ENCODE assay signal across 14 cellular contexts in genomic region chr7:142787034-142787768, GRCh38. TPM values are rescaled to one million over a fixed set of nuclear protein-coding genes. Genes with fewer than 3 reads are reported as not detected.
DNase-seq lines count a peak whose midpoint lies in the region; ATAC-seq lines count a peak whose summit lies in the region.
"Had no signal": no experiment of that assay in that cellular context is flagged by ENCODE, and none has a peak within 500 bp of the region (broad histone marks: within the 10 kb centered on the region; RNA-seq: fewer than 3 reads in every experiment).

No MANE protein-coding gene starts in this region.

- POLR2A ChIA-PET in CD4-positive, alpha-beta memory T cell (lab: Charles Lee; ENCODE audit: partially characterized antibody) = interaction anchor here (1.0 to 30.6 kb wide), 24 partner anchors 21 to 501 kb away, joined by 3 to 6843 read pairs (median 9); partner anchors contain the start of genes CASP2 and EPHB6
- POLR2A ChIA-PET in naive thymus-derived CD8-positive, alpha-beta T cell (lab: Charles Lee) = interaction anchor here (0.6 to 22.1 kb wide), 21 partner anchors 11 to 474 kb away, joined by 3 to 3070 read pairs (median 7); no protein-coding TSS in a partner anchor

- H3K79me2 ChIP-seq in GM23248 (ENCODE audit: insufficient read depth) = no peaks in the 10 kb centered on the region

- peak overlapping the region; percentile 95 to 100 (median 96) for H3K27ac Mint-ChIP-seq in CD4-positive, alpha-beta memory T cell
- peak overlapping the region; percentile 99 for H3K27ac Mint-ChIP-seq in activated T-cell treated with anti-CD3 and anti-CD28 coated beads, Interleukin-2, amount 50 U/mL, for 72 hours
- H3K27ac Mint-ChIP-seq in naive thymus-derived CD8-positive, alpha-beta T cell = peak overlapping the region; percentile 96 to 100 (median 100)

- WGBS in GM23248 (ENCODE audit: low coverage in 1 of 2, low lambda C conversion rate in 2 of 2, missing lambda C conversion rate in 2 of 2), 2 experiments = 49 to 52% methylated on average over 11 of the region's 11 CpGs

- no peaks in the 10 kb centered on the region for H3K27me3 Mint-ChIP-seq in CD4-positive, alpha-beta memory T cell
- H3K27me3 Mint-ChIP-seq in activated T-cell treated with anti-CD3 and anti-CD28 coated beads, Interleukin-2, amount 50 U/mL, for 72 hours (ENCODE audit: low read depth) = no peaks in the 10 kb centered on the region
- H3K27me3 Mint-ChIP-seq in naive thymus-derived CD8-positive, alpha-beta T cell = no peaks in the 10 kb centered on the region

- peak in 1 of 5 donors; percentile 12 for DNase-seq in CD4-positive, alpha-beta memory T cell
- no peak for DNase-seq in Jurkat, Clone E6-1 (ENCODE audit: low read depth, low spot score)
- DNase-seq in activated T-cell treated with anti-CD3 and anti-CD28 coated beads, Interleukin-2, amount 50 U/mL, for 72 hours = no peak
- DNase-seq in naive thymus-derived CD8-positive, alpha-beta T cell = peak in 3 of 10 donors; percentile 1 to 7 (median 6)
- DNase-seq in NCI-H2029 (lab: John Stamatoyannopoulos, UW) = no peak
- no peak for DNase-seq in GM23248
- DNase-seq: NCI-H187 treated with DMSO at 0.1 percent for 48 hours, thyroid gland had no signal

- peaks cover 47 to 50% of the 10 kb centered on the region in 2 donors for H3K36me3 Mint-ChIP-seq in CD4-positive, alpha-beta memory T cell
- peaks cover 25 to 31% of the 10 kb centered on the region in 2 donors for H3K36me3 Mint-ChIP-seq in activated T-cell treated with anti-CD3 and anti-CD28 coated beads, Interleukin-2, amount 50 U/mL, for 72 hours (ENCODE audit: insufficient read depth in 2 of 2)
- H3K36me3 Mint-ChIP-seq in naive thymus-derived CD8-positive, alpha-beta T cell = peaks cover 18 to 52% (median 38%) of the 10 kb centered on the region in 3 donors

- H3K27ac ChIP-seq in CD4-positive, alpha-beta memory T cell (ENCODE audit: low read depth, low read length) = peak overlapping the region; percentile 99
- no peak overlapping the region for H3K27ac ChIP-seq in GM23248
- H3K27ac ChIP-seq: C4-2B, epithelial cell of prostate, thyroid gland had no signal

- peaks cover 9 to 43% (median 15%) of the 10 kb centered on the region in 4 donors for H3K4me1 Mint-ChIP-seq in CD4-positive, alpha-beta memory T cell
- peaks cover 21% of the 10 kb centered on the region for H3K4me1 Mint-ChIP-seq in activated T-cell treated with anti-CD3 and anti-CD28 coated beads, Interleukin-2, amount 50 U/mL, for 72 hours (ENCODE audit: low read depth)
- peaks cover 2 to 59% (median 19%) of the 10 kb centered on the region in 4 donors for H3K4me1 Mint-ChIP-seq in naive thymus-derived CD8-positive, alpha-beta T cell

- ATAC-seq in activated T-cell treated with anti-CD3 and anti-CD28 coated beads, Interleukin-2, amount 50 U/mL, for 72 hours (replicated peaks in 1 of 2) = no peak
- ATAC-seq in naive thymus-derived CD8-positive, alpha-beta T cell = no peak
- no peak for ATAC-seq in GM21576 (IDR thresholded peaks at IDR 0.05; ENCODE audit: unreplicated experiment)

- no peak overlapping the region for H3K4me2 ChIP-seq in GM23248 (ENCODE audit: unreplicated experiment)

- CTCF ChIA-PET in CD4-positive, alpha-beta memory T cell (lab: Charles Lee; ENCODE audit: partially characterized antibody) = interaction anchor here (3.4 to 21.7 kb wide), 3 partner anchors 10 to 24 kb away, joined by 18 to 623 read pairs (median 47); no protein-coding TSS in a partner anchor

- H3K4me3 ChIP-seq in CD4-positive, alpha-beta memory T cell (ENCODE audit: low read length in 2 of 2) = peak overlapping the region; percentile 83 to 85
- peak overlapping the region; percentile 97 for H3K4me3 ChIP-seq in Jurkat, Clone E6-1 (ENCODE audit: low read length)
- H3K4me3 ChIP-seq in GM23248 = no peak overlapping the region
- H3K4me3 ChIP-seq: thyroid gland had no signal

- H3K4me1 ChIP-seq in CD4-positive, alpha-beta memory T cell (ENCODE audit: insufficient read depth, low read length) = peaks cover 27% of the 10 kb centered on the region
- no peaks in the 10 kb centered on the region for H3K4me1 ChIP-seq in GM23248 (ENCODE audit: insufficient read depth)

- H3K9me2 ChIP-seq in GM23248 (ENCODE audit: insufficient read depth) = no peaks in the 10 kb centered on the region

- H4K20me1 ChIP-seq in GM23248 (ENCODE audit: insufficient read depth) = no peaks in the 10 kb centered on the region

- intact Hi-C loops in CD4-positive, alpha-beta memory T cell (cut with micrococcal nuclease) = no loop called here

- no peak overlapping the region for H2AFZ ChIP-seq in GM23248

- no peaks in the 10 kb centered on the region for H3F3A ChIP-seq in GM23248 (ENCODE audit: insufficient read depth)

- peak overlapping the region; percentile 90 to 100 (median 98) for H3K4me3 Mint-ChIP-seq in CD4-positive, alpha-beta memory T cell
- peak overlapping the region; percentile 94 for H3K4me3 Mint-ChIP-seq in activated T-cell treated with anti-CD3 and anti-CD28 coated beads, Interleukin-2, amount 50 U/mL, for 72 hours
- peak overlapping the region; percentile 86 to 99 (median 96) for H3K4me3 Mint-ChIP-seq in naive thymus-derived CD8-positive, alpha-beta T cell

- no peaks in the 10 kb centered on the region for H3K27me3 ChIP-seq in CD4-positive, alpha-beta memory T cell (ENCODE audit: insufficient read depth, low read length)
- peaks cover 30% of the 10 kb centered on the region for H3K27me3 ChIP-seq in GM23248 (replicated peaks; ENCODE audit: insufficient read depth)
- H3K27me3 ChIP-seq: thyroid gland had no signal

- peaks cover 0 to 3% (median under 1%) of the 10 kb centered on the region in 8 donors for H3K9me3 Mint-ChIP-seq in CD4-positive, alpha-beta memory T cell
- no peaks in the 10 kb centered on the region for H3K9me3 Mint-ChIP-seq in activated T-cell treated with anti-CD3 and anti-CD28 coated beads, Interleukin-2, amount 50 U/mL, for 72 hours
- H3K9me3 Mint-ChIP-seq in naive thymus-derived CD8-positive, alpha-beta T cell = peaks cover 0 to 3% (median 0%) of the 10 kb centered on the region in 9 donors

- H3K9me3 ChIP-seq in CD4-positive, alpha-beta memory T cell (ENCODE audit: control insufficient read depth in 1 of 2, low read length in 2 of 2) = no peaks in the 10 kb centered on the region
- H3K9me3 ChIP-seq in GM23248 (ENCODE audit: low read depth) = no peaks in the 10 kb centered on the region
- H3K9me3 ChIP-seq: thyroid gland had no signal

- in situ Hi-C loops in GM23248 (cut with MboI) = loop anchor here (10.0 kb wide), 1 partner anchor 262 kb away; no protein-coding TSS in a partner anchor

- H3K9ac ChIP-seq in GM23248 = no peak overlapping the region

- peaks cover 12% of the 10 kb centered on the region for H3K36me3 ChIP-seq in CD4-positive, alpha-beta memory T cell (ENCODE audit: insufficient read depth, low read length)
- H3K36me3 ChIP-seq in GM23248 (ENCODE audit: low read depth) = no peaks in the 10 kb centered on the region
- H3K36me3 ChIP-seq: thyroid gland had no signal

RNA-seq across cellular contexts. Expression of gene PRSS2, which starts 16.4 kb away (rescaled TPM):
- not detected for total RNA-seq in CD4-positive, alpha-beta memory T cell
- not detected for polyA plus RNA-seq in CD4-positive, alpha-beta memory T cell
- not detected for polyA plus RNA-seq in Jurkat, Clone E6-1 (2012; ENCODE audit: insufficient read depth, insufficient read length)
- total RNA-seq in activated T-cell treated with anti-CD3 and anti-CD28 coated beads, Interleukin-2, amount 50 U/mL, for 72 hours = not detected
- total RNA-seq in naive thymus-derived CD8-positive, alpha-beta T cell = not detected
- not detected for polyA plus RNA-seq in naive thymus-derived CD8-positive, alpha-beta T cell
- not detected in 2 replicates for total RNA-seq in GM23248 (2014; rRNA removed; shearing (Covaris generic))
- polyA plus RNA-seq in GM23248 (2016; fragmentation: Nextera tagmentation; extraction: Ambion mirVana) = not detected in 2 replicates
- total RNA-seq: cerebellum, LHCN-M2, pulmonary artery endothelial cell, thyroid gland had no signal

RNA-seq across cellular contexts. Expression of gene PRSS1, which starts 37.9 kb away (rescaled TPM):
- total RNA-seq in CD4-positive, alpha-beta memory T cell = under 1 TPM in 1 of 2 experiments, not detected in 1; 0.44 TPM
- not detected for polyA plus RNA-seq in CD4-positive, alpha-beta memory T cell
- not detected for polyA plus RNA-seq in Jurkat, Clone E6-1 (2012; ENCODE audit: insufficient read depth, insufficient read length)
- total RNA-seq in activated T-cell treated with anti-CD3 and anti-CD28 coated beads, Interleukin-2, amount 50 U/mL, for 72 hours = not detected
- total RNA-seq in naive thymus-derived CD8-positive, alpha-beta T cell = not detected
- polyA plus RNA-seq in naive thymus-derived CD8-positive, alpha-beta T cell = not detected
- not detected in 2 replicates for total RNA-seq in GM23248 (2014; rRNA removed; shearing (Covaris generic))
- not detected in 2 replicates for polyA plus RNA-seq in GM23248 (2016; fragmentation: Nextera tagmentation; extraction: Ambion mirVana)
- total RNA-seq: cerebellum, LHCN-M2, pulmonary artery endothelial cell had no signal
